Comparison of ENCODE assay signal across 9 cellular contexts in the genomic region with DNA sequence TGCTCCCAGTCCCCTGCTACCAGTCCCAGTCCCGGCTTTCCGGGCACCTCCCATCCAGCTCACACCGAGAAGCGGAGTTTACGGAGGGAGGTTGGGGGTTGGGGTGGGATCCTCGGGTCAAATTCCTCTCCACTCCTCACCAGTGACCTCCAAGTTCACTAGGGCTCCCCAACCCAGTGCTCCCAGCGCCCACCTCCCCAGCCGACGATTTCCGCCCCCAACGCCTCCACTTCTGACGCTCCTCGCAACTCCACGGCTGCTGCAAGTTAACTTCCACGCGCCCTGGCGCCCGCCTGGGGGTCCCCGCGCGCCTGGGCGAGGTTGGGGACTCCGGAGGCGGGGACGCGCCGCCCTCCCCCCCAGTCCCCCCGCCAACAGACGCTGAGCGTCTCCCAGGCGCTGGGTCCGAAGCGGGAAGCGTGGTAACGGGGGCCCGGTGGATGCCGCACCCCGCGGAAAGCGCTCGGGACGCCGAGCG. TPM values are rescaled to one million over a fixed set of nuclear protein-coding genes. Genes with fewer than 3 reads are reported as not detected.
DNase-seq lines count a peak whose midpoint lies in the region; ATAC-seq and TF ChIP-seq lines count a peak whose summit lies in the region.
"Had no signal": no experiment of that assay in that cellular context is flagged by ENCODE, and none has a peak within 500 bp of the region (broad histone marks: within the 10 kb centered on the region; RNA-seq: fewer than 3 reads in every experiment).

No MANE protein-coding gene starts in this region.

- H3K27ac Mint-ChIP-seq in activated T-helper 17 cell treated with anti-CD3 and anti-CD28 coated beads, Interleukin-2, amount 50 U/mL, for 72 hours: no peak overlapping the region
- H3K27ac Mint-ChIP-seq in osteocyte (ENCODE audit: unreplicated experiment): peak overlapping the region; percentile 23

- H3K4me3 Mint-ChIP-seq in activated T-helper 17 cell treated with anti-CD3 and anti-CD28 coated beads, Interleukin-2, amount 50 U/mL, for 72 hours: peak overlapping the region; percentile 83
- peak overlapping the region; percentile 78 for H3K4me3 Mint-ChIP-seq in osteocyte (ENCODE audit: unreplicated experiment)

- no peak for TF ChIP-seq POLR2A in gastroesophageal sphincter (IDR thresholded peaks at IDR 0.05)
- TF ChIP-seq POLR2A in GM18505 (IDR thresholded peaks at IDR 0.05; ENCODE audit: borderline replicate concordance, extremely low read depth, insufficient read depth, insufficient read length): no peak

- H3K4me3 ChIP-seq in gastroesophageal sphincter: peak overlapping the region; percentile 52 to 90

- peaks cover 0 to 36% (median 3%) of the 10 kb centered on the region in 3 donors for H3K4me1 ChIP-seq in gastroesophageal sphincter

- peaks cover 47% of the 10 kb centered on the region for H3K4me1 Mint-ChIP-seq in activated T-helper 17 cell treated with anti-CD3 and anti-CD28 coated beads, Interleukin-2, amount 50 U/mL, for 72 hours
- H3K4me1 Mint-ChIP-seq in osteocyte (ENCODE audit: unreplicated experiment): peaks cover 35% of the 10 kb centered on the region

- no peaks in the 10 kb centered on the region for H3K9me3 ChIP-seq in gastroesophageal sphincter

- H3K36me3 ChIP-seq in gastroesophageal sphincter: no peaks in the 10 kb centered on the region

- peak; percentile 46 for DNase-seq in AG08396 (ENCODE audit: low spot score)
- peak; percentile 13 for DNase-seq in LoVo (ENCODE audit: low spot score)
- DNase-seq in osteocyte (ENCODE audit: extremely low spot score, unreplicated experiment): no peak
- DNase-seq in NCI-H226: no peak

- peak; percentile 10 for ATAC-seq in GM21423 (IDR thresholded peaks at IDR 0.05; ENCODE audit: unreplicated experiment)
- ATAC-seq in activated T-helper 17 cell treated with anti-CD3 and anti-CD28 coated beads, Interleukin-2, amount 50 U/mL, for 72 hours (replicated peaks): peak; percentile 21
- ATAC-seq in gastroesophageal sphincter: no peak
- no peak for ATAC-seq in GM18505 (IDR thresholded peaks at IDR 0.05; ENCODE audit: unreplicated experiment)

- H3K27me3 Mint-ChIP-seq in activated T-helper 17 cell treated with anti-CD3 and anti-CD28 coated beads, Interleukin-2, amount 50 U/mL, for 72 hours: no peaks in the 10 kb centered on the region
- H3K27me3 Mint-ChIP-seq in osteocyte (ENCODE audit: unreplicated experiment): peaks cover 20% of the 10 kb centered on the region

- peaks cover 4% of the 10 kb centered on the region for H3K27me3 ChIP-seq in gastroesophageal sphincter

- WGBS in gastroesophageal sphincter (ENCODE audit: low coverage in 1 of 2), 2 donors: 5% methylated on average over 4 of the region's 44 CpGs; no CpG with 5 or more reads in 1 of the 2 donors

- no peaks in the 10 kb centered on the region for H3K9me3 Mint-ChIP-seq in activated T-helper 17 cell treated with anti-CD3 and anti-CD28 coated beads, Interleukin-2, amount 50 U/mL, for 72 hours
- no peaks in the 10 kb centered on the region for H3K9me3 Mint-ChIP-seq in osteocyte (ENCODE audit: unreplicated experiment)

- TF ChIP-seq EP300 in gastroesophageal sphincter (IDR thresholded peaks at IDR 0.05): no peak

- no peak for TF ChIP-seq CTCF in gastroesophageal sphincter (IDR thresholded peaks at IDR 0.05)
- TF ChIP-seq CTCF in osteocyte (IDR thresholded peaks at IDR 0.05): no peak

- H3K36me3 Mint-ChIP-seq in activated T-helper 17 cell treated with anti-CD3 and anti-CD28 coated beads, Interleukin-2, amount 50 U/mL, for 72 hours (ENCODE audit: low read depth): peaks cover 7% of the 10 kb centered on the region
- H3K36me3 Mint-ChIP-seq in osteocyte (ENCODE audit: unreplicated experiment): no peaks in the 10 kb centered on the region

- H3K27ac ChIP-seq in gastroesophageal sphincter: peak overlapping the region in 3 of 4 donors; percentile 84 to 89 (median 86)

RNA-seq across cellular contexts. Expression of gene TPST2, which starts 0.5 kb away (rescaled TPM):
- total RNA-seq in activated T-helper 17 cell treated with anti-CD3 and anti-CD28 coated beads, Interleukin-2, amount 50 U/mL, for 72 hours: 10 to 100 TPM; 23.2 to 27.5 TPM
- total RNA-seq in gastroesophageal sphincter (10 to 100 TPM; 16.8 to 27.7 (median 21.0) TPM), osteocyte (16.3 and 19.0 TPM in 2 replicates)

RNA-seq across cellular contexts. Expression of gene CRYBB1, which starts 28.4 kb away (rescaled TPM):
- not detected for total RNA-seq in activated T-helper 17 cell treated with anti-CD3 and anti-CD28 coated beads, Interleukin-2, amount 50 U/mL, for 72 hours
- total RNA-seq in gastroesophageal sphincter: under 1 TPM in 1 of 4 donors, not detected in 3; 0.40 TPM
- total RNA-seq in osteocyte: not detected in 2 replicates
- total RNA-seq: pulmonary artery endothelial cell had no signal

RNA-seq across cellular contexts. Expression of gene CRYBA4, which starts 32.4 kb away (rescaled TPM):
- total RNA-seq in activated T-helper 17 cell treated with anti-CD3 and anti-CD28 coated beads, Interleukin-2, amount 50 U/mL, for 72 hours: 1 to 10 TPM in 1 of 2 donors, not detected in 1; 1.2 TPM
- total RNA-seq in gastroesophageal sphincter (not detected), osteocyte (not detected in 2 replicates)
- total RNA-seq: pulmonary artery endothelial cell had no signal

Comparison
In these comparisons a context has a peak if more than half of its experiments do, and no peak if none do; other contexts are left out.
1. DNase-seq: peak in AG08396 (single experiment) and LoVo (single experiment); none in osteocyte (single experiment) and NCI-H226 (single experiment).
2. ATAC-seq: peak in GM21423 (single experiment) and activated T-helper 17 cell treated with anti-CD3 and anti-CD28 coated beads, Interleukin-2, amount 50 U/mL, for 72 hours (single experiment); none in gastroesophageal sphincter (single experiment) and GM18505 (single experiment).